8 cellular contexts compared by ENCODE assay signal in genomic region chr13:27250833-27251165, GRCh38. TPM values are rescaled to one million over a fixed set of nuclear protein-coding genes. Genes with fewer than 3 reads are reported as not detected.
A peak's percentile ranks its signal among the peaks of the same experiment; 100 is the strongest.
DNase-seq lines count a peak whose midpoint lies in the region; ATAC-seq, FAIRE-seq and TF ChIP-seq lines count a peak whose summit lies in the region.

No MANE protein-coding gene starts in this region.

- H3K36me3 ChIP-seq in K562 (ENCODE audit: control insufficient read depth, insufficient read depth, low read length) = peaks cover 43% of the 10 kb centered on the region
- no peaks in the 10 kb centered on the region for H3K36me3 ChIP-seq in mucosa of descending colon (ENCODE audit: low read depth)

- H3K9ac ChIP-seq in K562 (ENCODE audit: insufficient read depth in 1 of 2, low read depth in 2 of 2, low read length in 2 of 2) = peak overlapping the region; percentile 98 to 100

- TF ChIP-seq POLR2A in K562 (conservative IDR thresholded peaks at IDR 0.05) (no peak), GM12892 (IDR thresholded peaks at IDR 0.05; ENCODE audit: low read depth, low read length) (no peak)

- no peak for TF ChIP-seq RAD21 in K562 (CRISPR knock-in tag; conservative IDR thresholded peaks at IDR 0.05 in 1 of 2, IDR thresholded peaks at IDR 0.05 in 1 of 2)

- H4K20me1 ChIP-seq in K562 (replicated peaks; ENCODE audit: control insufficient read depth, insufficient read depth, low read length) = peaks cover 5% of the 10 kb centered on the region; the same call in 1 of the 2 replicates

- DNase-seq in K562 (ENCODE audit: extremely low read depth in 1 of 4, low spot score in 3 of 4) (no peak), mucosa of descending colon (no peak), GM12892 (ENCODE audit: insufficient read length) (no peak), activated gamma-delta T cell treated with Interleukin-2 at 50 U/mL for 16 hours (no peak), HT-29 (ENCODE audit: low spot score) (no peak)
- DNase-seq in NK-92 treated with Interleukin-12 subunit alpha and Interleukin-12 subunit beta, amount 100 ng/mL, for 24 hours (lab: John Stamatoyannopoulos, UW) = no peak

- TF ChIP-seq EP300 in K562 (IDR thresholded peaks at IDR 0.05; ENCODE audit: low read length) = no peak

- 0% methylated on average over 9 of the region's 9 CpGs for WGBS in K562 (ENCODE audit: insufficient coverage, low coverage, missing lambda C conversion rate)

- H3K9me3 ChIP-seq in K562 (replicated peaks; ENCODE audit: control insufficient read depth, insufficient read depth, low read depth, low read length) = no peaks in the 10 kb centered on the region
- H3K9me3 ChIP-seq in mucosa of descending colon = no peaks in the 10 kb centered on the region

- FAIRE-seq in K562 (lab: Jason Lieb, UNC) = no peak
- FAIRE-seq in GM12892 (lab: Jason Lieb, UNC) = no peak

- H3K4me1 ChIP-seq in K562 (replicated peaks in 1 of 2; ENCODE audit: control insufficient read depth in 2 of 2, insufficient read depth in 2 of 2, low read length in 2 of 2) = no peaks in the 10 kb centered on the region; a peak in 3 of 5 replicates
- peaks cover 18% of the 10 kb centered on the region for H3K4me1 ChIP-seq in mucosa of descending colon (ENCODE audit: low read depth)

- BruUV-seq in K562 (replicated peaks; lab: Mats Ljungman, UMichigan) = TSS peak; percentile 91

- TF ChIP-seq CTCF in GM12875 (IDR thresholded peaks at IDR 0.05; ENCODE audit: borderline replicate concordance, insufficient read depth, low read depth, low read length) (no peak), K562 (IDR thresholded peaks at IDR 0.05 in 2 of 3, conservative IDR thresholded peaks at IDR 0.05 in 1 of 3; ENCODE audit: insufficient read depth in 2 of 3, low read depth in 1 of 3, low read length in 3 of 3) (no peak), mucosa of descending colon (IDR thresholded peaks at IDR 0.05) (no peak)

- POLR2A ChIA-PET in K562 (lab: Yijun Ruan, JAX) = interaction anchor here (0.6 to 1.0 kb wide), 11 partner anchors 8 to 267 kb away, joined by 3 to 5 read pairs (median 3); no protein-coding TSS in a partner anchor

- intact Hi-C loops in K562 (cut with micrococcal nuclease) = loop anchor here (2.0 kb wide), 1 partner anchor 80 kb away; the partner anchor contains the start of gene USP12
- intact Hi-C loops in mucosa of descending colon (cut with DNase I, micrococcal nuclease) = no loop called here

- no peaks in the 10 kb centered on the region for H3K27me3 ChIP-seq in K562 (ENCODE audit: control insufficient read depth in 2 of 2, insufficient read depth in 2 of 2, low read length in 2 of 2)

- CTCF ChIA-PET in K562 (lab: Yijun Ruan, JAX; ENCODE audit: low intra/inter-chr PET ratio) = no interaction called here

- peak overlapping the region; percentile 99 for H2AFZ ChIP-seq in K562 (ENCODE audit: low read depth, low read length)

- in situ Hi-C loops in K562 (cut with MboI) = no loop called here

- ATAC-seq in HG03025 (IDR thresholded peaks at IDR 0.05; ENCODE audit: low FRiP score, unreplicated experiment) = peak; percentile 2
- ATAC-seq in K562 = no peak
- no peak for ATAC-seq in mucosa of descending colon

- H3K79me2 ChIP-seq in K562 (ENCODE audit: control insufficient read depth, insufficient read depth, low read length) = peaks cover 62% of the 10 kb centered on the region

- peak overlapping the region; percentile 73 for H3K4me3 ChIP-seq in GM12875 (ENCODE audit: low read depth, low read length)
- peak overlapping the region; percentile 98 for H3K4me3 ChIP-seq in K562
- H3K4me3 ChIP-seq in mucosa of descending colon = peak overlapping the region; percentile 66

- H3K27ac ChIP-seq in K562 (ENCODE audit: extremely low read depth, low read depth, low read length) = peak overlapping the region; percentile 99

- no peaks in the 10 kb centered on the region for H3K9me1 ChIP-seq in K562 (ENCODE audit: control insufficient read depth, insufficient read depth, low read length)

- H3K4me2 ChIP-seq in K562 (ENCODE audit: insufficient read depth, low read length) = peak overlapping the region; percentile 96

TF ChIP-seq in K562, 482 proteins besides CTCF, POLR2A, EP300 and RAD21:
- TF ChIP-seq ZNF140 (CRISPR knock-in tag; IDR thresholded peaks at IDR 0.05) (no peak), ARNT (IDR thresholded peaks at IDR 0.05) (0 out of 4 replicates have a peak, but pooled peaks of 1 of the 2 experiments have one; percentile 28), TAF7 (tag; IDR thresholded peaks at IDR 0.05) (peak; percentile 23; the same call in 1 of the 2 replicates), ZNF76 (CRISPR knock-in tag; IDR thresholded peaks at IDR 0.05; ENCODE audit: borderline replicate concordance) (no peak), NR2C2 (CRISPR knock-in tag; IDR thresholded peaks at IDR 0.05) (no peak), NR2C2 (tag; IDR thresholded peaks at IDR 0.05) (0 out of 2 replicates have a peak, but pooled peaks have one; percentile 41), HDAC1 (IDR thresholded peaks at IDR 0.05) (peak in 1 of 2 experiments; percentile 12; a peak in 2 of 4 replicates), ZBTB9 (CRISPR knock-in tag; IDR thresholded peaks at IDR 0.05) (no peak)
TF ChIP-seq in K562: peak in this region for 4.

RNA-seq across cellular contexts. Expression of gene RPL21, which starts 0.6 kb away (rescaled TPM):
- 116 and 190 TPM in 2 replicates for total RNA-seq in K562 (2011; cell fraction: chromatin; rRNA removed; ENCODE audit: low replicate concordance)
- 265 and 279 TPM in 2 replicates for total RNA-seq in K562 (2011; cell fraction: nucleolus; rRNA removed)
- total RNA-seq in K562 (2011; cell fraction: nucleoplasm; rRNA removed) = 405 and 605 TPM in 2 replicates
- total RNA-seq in K562 (2014; rRNA removed) (622 and 852 TPM in 2 replicates), K562 (2014; rRNA removed; fragmentation: Illumina TruSeq; extraction: Trizol) (2,222 and 2,441 TPM in 2 replicates), K562 (2015; rRNA removed; fragmentation: Illumina TruSeq; extraction: Trizol) (2,046 and 2,206 TPM in 2 replicates), K562 (2021) (934 and 1,064 TPM in 2 replicates), mucosa of descending colon (100 to 1,000 TPM; 721 to 896 (median 791) TPM)
- polyA plus RNA-seq in K562 (2011; rRNA removed) (1,361 and 1,676 TPM in 2 replicates), K562 (2014; fragmentation: Illumina TruSeq; extraction: Trizol) (1,618 and 2,053 TPM in 2 replicates), K562 (2014; fragmentation: Nextera tagmentation; extraction: Ambion mirVana) (1,000 to 10,000 TPM; 3,327 to 4,203 TPM), K562 (2014; rRNA removed) (1,075 and 1,122 TPM in 2 replicates)
- 259 and 574 TPM in 2 replicates for polyA plus RNA-seq in K562 (2011; cell fraction: cytosol; rRNA removed)
- polyA plus RNA-seq in K562 (2011; cell fraction: nucleus; rRNA removed) = 235 and 462 TPM in 2 replicates
- 1,432 and 2,024 TPM in 2 replicates for polyA plus RNA-seq in K562 (2012)
- 292 and 325 TPM in 2 replicates for polyA minus RNA-seq in K562 (2011; rRNA and poly(A)+ RNA removed)
- polyA minus RNA-seq in K562 (2011; cell fraction: cytosol; rRNA and poly(A)+ RNA removed) = 160 and 201 TPM in 2 replicates
- 137 and 395 TPM in 2 replicates for polyA minus RNA-seq in K562 (2011; cell fraction: nucleus; rRNA and poly(A)+ RNA removed)
- 4,843 TPM for polyA plus RNA-seq in GM12892 (2012; ENCODE audit: missing spikeins)
- 1,125 and 1,306 TPM in 2 replicates for total RNA-seq in HT-29 (2014; rRNA removed; shearing (Covaris generic))

RNA-seq across cellular contexts. Expression of gene RASL11A, which starts 19.8 kb away (rescaled TPM):
- total RNA-seq in K562 (2011; cell fraction: chromatin; rRNA removed; ENCODE audit: low replicate concordance) = 1.3 and 1.5 TPM in 2 replicates
- total RNA-seq in K562 (2011; cell fraction: nucleolus; rRNA removed) = 0.67 and 1.3 TPM in 2 replicates
- 0.76 and 1.1 TPM in 2 replicates for total RNA-seq in K562 (2011; cell fraction: nucleoplasm; rRNA removed)
- 2.1 and 2.4 TPM in 2 replicates for total RNA-seq in K562 (2014; rRNA removed)
- 0.98 and 1.6 TPM in 2 replicates for total RNA-seq in K562 (2014; rRNA removed; fragmentation: Illumina TruSeq; extraction: Trizol)
- total RNA-seq in K562 (2015; rRNA removed; fragmentation: Illumina TruSeq; extraction: Trizol) = 0.80 and 0.87 TPM in 2 replicates
- 1.5 and 1.6 TPM in 2 replicates for total RNA-seq in K562 (2021)
- 1.7 and 1.9 TPM in 2 replicates for polyA plus RNA-seq in K562 (2011; rRNA removed)
- polyA plus RNA-seq in K562 (2011; cell fraction: cytosol; rRNA removed) = 1.1 and 3.8 TPM in 2 replicates
- polyA plus RNA-seq in K562 (2011; cell fraction: nucleus; rRNA removed) = 1.5 and 1.8 TPM in 2 replicates
- polyA plus RNA-seq in K562 (2012) = 0.66 and 0.82 TPM in 2 replicates
- 1.9 and 2.2 TPM in 2 replicates for polyA plus RNA-seq in K562 (2014; fragmentation: Illumina TruSeq; extraction: Trizol)
- polyA plus RNA-seq in K562 (2014; fragmentation: Nextera tagmentation; extraction: Ambion mirVana) = under 1 TPM in 1 of 2 experiments, not detected in 1; 0.11 TPM
- 1.2 and 1.3 TPM in 2 replicates for polyA plus RNA-seq in K562 (2014; rRNA removed)
- polyA minus RNA-seq in K562 (2011; rRNA and poly(A)+ RNA removed) = 1.5 and 5.9 TPM in 2 replicates
- polyA minus RNA-seq in K562 (2011; cell fraction: cytosol; rRNA and poly(A)+ RNA removed) = 1.3 and 1.5 TPM in 2 replicates
- polyA minus RNA-seq in K562 (2011; cell fraction: nucleus; rRNA and poly(A)+ RNA removed) = 0.89 and 1.2 TPM in 2 replicates
- total RNA-seq in mucosa of descending colon = 10 to 100 TPM; 27.0 to 75.0 (median 34.9) TPM
- polyA plus RNA-seq in GM12892 (2012; ENCODE audit: missing spikeins) = 0.59 TPM
- total RNA-seq in HT-29 (2014; rRNA removed; shearing (Covaris generic)) = 23.9 and 30.0 TPM in 2 replicates
